ENCODE assay signal across 1 cellular context in the genomic region with DNA sequence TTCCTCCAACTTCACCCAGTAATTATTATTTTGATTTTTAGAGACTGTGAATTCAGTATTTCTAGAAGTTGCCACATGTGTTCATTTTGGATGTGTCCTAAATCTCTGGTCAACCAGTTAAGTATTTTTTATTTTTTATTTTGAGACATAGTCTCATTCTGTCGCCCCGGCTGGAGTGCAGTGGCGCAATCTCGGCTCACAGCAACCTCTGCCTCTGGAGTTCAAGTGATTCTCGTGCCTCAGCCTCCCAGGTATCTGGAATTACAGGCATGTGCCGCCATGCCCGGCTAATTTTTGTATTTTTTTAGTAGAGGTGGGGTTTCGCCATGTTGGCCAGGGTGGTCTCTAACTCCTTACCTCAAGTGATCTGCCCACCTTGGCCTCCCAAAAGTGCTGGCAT.
TF ChIP-seq lines count a peak whose summit lies in the region.

No MANE protein-coding gene starts in this region.

TF ChIP-seq in HepG2, 621 proteins besides CTCF, POLR2A, EP300 and RAD21:
- TF ChIP-seq ZBTB8A (CRISPR knock-in tag; IDR thresholded peaks at IDR 0.05; ENCODE audit: borderline replicate concordance, low read depth) = no peak
- TF ChIP-seq ATF3 (CRISPR knock-in tag; IDR thresholded peaks at IDR 0.05) = no peak
- no peak for TF ChIP-seq RNF2 (conservative IDR thresholded peaks at IDR 0.05; ENCODE audit: low read depth)
- TF ChIP-seq, protein P1, sequence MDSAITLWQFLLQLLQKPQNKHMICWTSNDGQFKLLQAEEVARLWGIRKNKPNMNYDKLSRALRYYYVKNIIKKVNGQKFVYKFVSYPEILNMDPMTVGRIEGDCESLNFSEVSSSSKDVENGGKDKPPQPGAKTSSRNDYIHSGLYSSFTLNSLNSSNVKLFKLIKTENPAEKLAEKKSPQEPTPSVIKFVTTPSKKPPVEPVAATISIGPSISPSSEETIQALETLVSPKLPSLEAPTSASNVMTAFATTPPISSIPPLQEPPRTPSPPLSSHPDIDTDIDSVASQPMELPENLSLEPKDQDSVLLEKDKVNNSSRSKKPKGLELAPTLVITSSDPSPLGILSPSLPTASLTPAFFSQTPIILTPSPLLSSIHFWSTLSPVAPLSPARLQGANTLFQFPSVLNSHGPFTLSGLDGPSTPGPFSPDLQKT (CRISPR knock-in tag; IDR thresholded peaks at IDR 0.05; ENCODE audit: borderline replicate concordance) = no peak
- no peak for TF ChIP-seq TRIM22 (IDR thresholded peaks at IDR 0.05)
- TF ChIP-seq ZNF530 (CRISPR knock-in tag; IDR thresholded peaks at IDR 0.05; ENCODE audit: low read depth) = no peak
